15 cellular contexts compared by ENCODE assay signal in genomic region chr17:34895388-34895787, GRCh38.
"Had no signal": no experiment of that assay in that cellular context is flagged by ENCODE, and none has a peak within 500 bp of the region (broad histone marks: within the 10 kb centered on the region; RNA-seq: fewer than 3 reads in every experiment).

No MANE protein-coding gene starts in this region.

- H3K9me3 ChIP-seq: body of pancreas, colonic mucosa, prostate gland had no signal

- DNase-seq: activated CD4-positive, alpha-beta T cell treated with anti-CD3 and anti-CD28 coated beads, Interleukin-2, amount 10 ng/mL, durations not matched to agents 24 days and 14 days; activated CD8-positive, alpha-beta memory T cell treated with anti-CD3 and anti-CD28 coated beads for 24 hours; activated naive CD8-positive, alpha-beta T cell treated with anti-CD3 and anti-CD28 coated beads for 36 hours; body of pancreas; caudate nucleus; colonic mucosa; hippocampal formation; right cardiac atrium; stimulated activated naive CD8-positive, alpha-beta T cell treated with anti-CD3 and anti-CD28 coated beads, Interleukin-15, amount 100 ng/mL, for 72 hours had no signal

- H3K4me1 Mint-ChIP-seq: activated CD4-positive, alpha-beta T cell treated with anti-CD3 and anti-CD28 coated beads, Interleukin-2, amount 10 ng/mL, durations not matched to agents 24 days and 14 days; activated naive CD8-positive, alpha-beta T cell treated with anti-CD3 and anti-CD28 coated beads for 36 hours; nephron; stimulated activated naive CD8-positive, alpha-beta T cell treated with anti-CD3 and anti-CD28 coated beads, Interleukin-15, amount 100 ng/mL, for 72 hours had no signal

- H3K4me2 ChIP-seq: smooth muscle cell had no signal

- H3K4me3 Mint-ChIP-seq: activated CD4-positive, alpha-beta T cell treated with anti-CD3 and anti-CD28 coated beads, Interleukin-2, amount 10 ng/mL, durations not matched to agents 24 days and 14 days; activated naive CD8-positive, alpha-beta T cell treated with anti-CD3 and anti-CD28 coated beads for 36 hours; activated T-helper 1 cell treated with anti-CD3 and anti-CD28 coated beads, Interleukin-12 subunit alpha, Interleukin-12 subunit beta, Interleukin-2, Interleukin-4 antibody, amounts not matched to agents 30 ng/mL and 10 ng/mL and 1 ng/mL, durations not matched to agents 14 hours and 24 hours and 36 hours; nephron; stimulated activated naive CD8-positive, alpha-beta T cell treated with anti-CD3 and anti-CD28 coated beads, Interleukin-15, amount 100 ng/mL, for 72 hours; type B pancreatic cell had no signal

- H3K4me1 ChIP-seq: body of pancreas, colonic mucosa, prostate gland had no signal

- H3K27ac ChIP-seq: body of pancreas, colonic mucosa, prostate gland had no signal

- H3K4me3 ChIP-seq: body of pancreas, colonic mucosa, prostate gland, smooth muscle cell had no signal

- H3K27me3 ChIP-seq: body of pancreas had no signal

- H3K36me3 ChIP-seq: colonic mucosa, prostate gland had no signal

- H3K27ac Mint-ChIP-seq: activated CD4-positive, alpha-beta T cell treated with anti-CD3 and anti-CD28 coated beads, Interleukin-2, amount 10 ng/mL, durations not matched to agents 24 days and 14 days; activated naive CD8-positive, alpha-beta T cell treated with anti-CD3 and anti-CD28 coated beads for 36 hours; activated T-helper 1 cell treated with anti-CD3 and anti-CD28 coated beads, Interleukin-12 subunit alpha, Interleukin-12 subunit beta, Interleukin-2, Interleukin-4 antibody, amounts not matched to agents 30 ng/mL and 10 ng/mL and 1 ng/mL, durations not matched to agents 14 hours and 24 hours and 36 hours; nephron; stimulated activated naive CD8-positive, alpha-beta T cell treated with anti-CD3 and anti-CD28 coated beads, Interleukin-15, amount 100 ng/mL, for 72 hours; type B pancreatic cell had no signal

- H3K36me3 Mint-ChIP-seq: activated naive CD8-positive, alpha-beta T cell treated with anti-CD3 and anti-CD28 coated beads for 36 hours; type B pancreatic cell had no signal

- H3K9me3 Mint-ChIP-seq: activated CD4-positive, alpha-beta T cell treated with anti-CD3 and anti-CD28 coated beads, Interleukin-2, amount 10 ng/mL, durations not matched to agents 24 days and 14 days; activated naive CD8-positive, alpha-beta T cell treated with anti-CD3 and anti-CD28 coated beads for 36 hours; activated T-helper 1 cell treated with anti-CD3 and anti-CD28 coated beads, Interleukin-12 subunit alpha, Interleukin-12 subunit beta, Interleukin-2, Interleukin-4 antibody, amounts not matched to agents 30 ng/mL and 10 ng/mL and 1 ng/mL, durations not matched to agents 14 hours and 24 hours and 36 hours; nephron; stimulated activated naive CD8-positive, alpha-beta T cell treated with anti-CD3 and anti-CD28 coated beads, Interleukin-15, amount 100 ng/mL, for 72 hours; type B pancreatic cell had no signal

- ATAC-seq: body of pancreas; esophagus mucosa; right cardiac atrium; stimulated activated naive CD8-positive, alpha-beta T cell treated with anti-CD3 and anti-CD28 coated beads, Interleukin-15, amount 100 ng/mL, for 72 hours had no signal
